Comparison of ENCODE assay signal across 10 cellular contexts in genomic region chr4:40908297-40908696, GRCh38.
DNase-seq lines count a peak whose midpoint lies in the region; ATAC-seq and TF ChIP-seq lines count a peak whose summit lies in the region.
"Had no signal": no experiment of that assay in that cellular context is flagged by ENCODE, and none has a peak within 500 bp of the region (broad histone marks: within the 10 kb centered on the region; RNA-seq: fewer than 3 reads in every experiment).

No MANE protein-coding gene starts in this region.

- peak overlapping the region; percentile 81 to 92 for H3K27ac ChIP-seq in esophagus (ENCODE audit: low read depth in 2 of 2, low read length in 1 of 2)
- peak overlapping the region; percentile 83 for H3K27ac ChIP-seq in thoracic aorta
- H3K27ac ChIP-seq: KMS-11 had no signal

- no peak overlapping the region for H3K4me3 Mint-ChIP-seq in activated CD4-positive, alpha-beta T cell treated with anti-CD3 and anti-CD28 coated beads for 36 hours
- no peak overlapping the region for H3K4me3 Mint-ChIP-seq in immature natural killer cell

- no peak for TF ChIP-seq CTCF in thoracic aorta (IDR thresholded peaks at IDR 0.05)

- POLR2A ChIA-PET in activated CD4-positive, alpha-beta T cell treated with anti-CD3 and anti-CD28 coated beads for 36 hours (lab: Charles Lee), result no interaction called here

- H3K4me1 Mint-ChIP-seq in activated CD4-positive, alpha-beta T cell treated with anti-CD3 and anti-CD28 coated beads for 36 hours, result peaks cover 36% of the 10 kb centered on the region
- no peaks in the 10 kb centered on the region for H3K4me1 Mint-ChIP-seq in immature natural killer cell

- ATAC-seq in activated CD4-positive, alpha-beta T cell treated with anti-CD3 and anti-CD28 coated beads for 36 hours, result peak; percentile 1
- ATAC-seq in thoracic aorta (ENCODE audit: insufficient number of reproducible peaks, low FRiP score, low read depth), result no peak

- TF ChIP-seq EP300 in Ishikawa (IDR thresholded peaks at IDR 0.05; ENCODE audit: borderline replicate concordance), result no peak

- H3K27me3 ChIP-seq in esophagus (ENCODE audit: control insufficient read depth in 1 of 2, insufficient read depth in 2 of 2, low read length in 2 of 2) (no peaks in the 10 kb centered on the region), thoracic aorta (replicated peaks; ENCODE audit: insufficient read depth) (no peaks in the 10 kb centered on the region)
- H3K27me3 ChIP-seq: brain microvascular endothelial cell had no signal

- H3K4me1 ChIP-seq in esophagus (ENCODE audit: control insufficient read depth in 2 of 2, insufficient read depth in 2 of 2, low read length in 1 of 2) (peaks cover 5 to 6% of the 10 kb centered on the region in 2 donors), thoracic aorta (ENCODE audit: control insufficient read depth in 1 of 2, low read depth in 2 of 2) (peaks cover 16 to 32% of the 10 kb centered on the region in 2 donors)

- WGBS in esophagus, 2 donors, result 56 to 69% methylated on average over 12 of the region's 12 CpGs

- peaks cover 0 to 2% of the 10 kb centered on the region in 2 donors for H3K36me3 ChIP-seq in esophagus (ENCODE audit: control insufficient read depth in 2 of 2, insufficient read depth in 2 of 2, low read length in 1 of 2)
- H3K36me3 ChIP-seq in thoracic aorta, result no peaks in the 10 kb centered on the region

- CTCF ChIA-PET in activated CD4-positive, alpha-beta T cell treated with anti-CD3 and anti-CD28 coated beads for 36 hours (lab: Charles Lee), result interaction anchor here (0.5 to 3.0 kb wide), 12 partner anchors 8 to 312 kb away, joined by 3 to 35 read pairs (median 4); no protein-coding TSS in a partner anchor

- H3K4me3 ChIP-seq in esophagus (ENCODE audit: low read depth in 1 of 2, low read length in 2 of 2) (no peak overlapping the region), thoracic aorta (no peak overlapping the region)

- intact Hi-C loops in activated CD4-positive, alpha-beta T cell treated with anti-CD3 and anti-CD28 coated beads for 36 hours (cut with DNase I, micrococcal nuclease), result loop anchor here (1.0 to 5.0 kb wide), 6 partner anchors 16 to 851 kb away; partner anchors contain the start of genes N4BP2 (in 1 of the 2) and RHOH (in 1 of the 2)

- H3K27me3 Mint-ChIP-seq in activated CD4-positive, alpha-beta T cell treated with anti-CD3 and anti-CD28 coated beads for 36 hours, result no peaks in the 10 kb centered on the region
- H3K27me3 Mint-ChIP-seq in immature natural killer cell (ENCODE audit: low read depth in 3 of 3), result peaks cover 2 to 7% (median 2%) of the 10 kb centered on the region in 3 donors

- H3K9me3 ChIP-seq in esophagus (ENCODE audit: control insufficient read depth in 2 of 2, insufficient read depth in 1 of 2, low read depth in 1 of 2, low read length in 1 of 2) (no peaks in the 10 kb centered on the region), thoracic aorta (no peaks in the 10 kb centered on the region)

- H3K9me3 Mint-ChIP-seq in activated CD4-positive, alpha-beta T cell treated with anti-CD3 and anti-CD28 coated beads for 36 hours (ENCODE audit: low read depth), result no peaks in the 10 kb centered on the region
- peaks cover 0 to 1% (median 0%) of the 10 kb centered on the region in 6 donors for H3K9me3 Mint-ChIP-seq in immature natural killer cell

- no peak for DNase-seq in activated CD4-positive, alpha-beta T cell treated with anti-CD3 and anti-CD28 coated beads for 36 hours
- no peak for DNase-seq in activated CD4-positive, alpha-beta T cell treated with anti-CD3 and anti-CD28 coated beads, Interleukin-2, amount 50 U/mL, for 4 hours
- DNase-seq in thoracic aorta (ENCODE audit: low spot score) (no peak), nucleus accumbens (lab: John Stamatoyannopoulos, UW) (no peak), immature natural killer cell (no peak), SIG-M5 treated with dmso at 0.1 percent for 504 hours (lab: John Stamatoyannopoulos, UW; ENCODE audit: unreplicated experiment) (no peak)

- no peaks in the 10 kb centered on the region for H3K36me3 Mint-ChIP-seq in activated CD4-positive, alpha-beta T cell treated with anti-CD3 and anti-CD28 coated beads for 36 hours (ENCODE audit: low read depth)
- H3K36me3 Mint-ChIP-seq in immature natural killer cell, result no peaks in the 10 kb centered on the region

- peak overlapping the region; percentile 95 for H3K27ac Mint-ChIP-seq in activated CD4-positive, alpha-beta T cell treated with anti-CD3 and anti-CD28 coated beads for 36 hours
- no peak overlapping the region for H3K27ac Mint-ChIP-seq in immature natural killer cell

- TF ChIP-seq RAD21 in Ishikawa (IDR thresholded peaks at IDR 0.05; ENCODE audit: low read depth), result no peak

TF ChIP-seq in Ishikawa, 13 proteins besides CTCF, POLR2A, EP300 and RAD21:
- peak; percentile 69 for TF ChIP-seq MAX (IDR thresholded peaks at IDR 0.05)
- TF ChIP-seq REST (IDR thresholded peaks at IDR 0.05; ENCODE audit: low read depth), result no peak
